In genomic region chr5:132134384-132134783, GRCh38 we compare ENCODE assay signal across 1 cellular context.
TF ChIP-seq lines count a peak whose summit lies in the region.

No MANE protein-coding gene starts in this region.

TF ChIP-seq in H1, 55 proteins besides CTCF, POLR2A, EP300 and RAD21:
- TF ChIP-seq ASH2L (IDR thresholded peaks at IDR 0.05; ENCODE audit: low read length) (no peak), SIX5 (IDR thresholded peaks at IDR 0.05; ENCODE audit: low read depth, low read length) (no peak), KDM1A (IDR thresholded peaks at IDR 0.05; ENCODE audit: borderline replicate concordance, low read length) (no peak), TAF7 (optimal IDR thresholded peaks at IDR 0.05; ENCODE audit: borderline replicate concordance, low read depth, low read length) (no peak), CTBP2 (IDR thresholded peaks at IDR 0.05; ENCODE audit: borderline replicate concordance, insufficient read depth, insufficient read length, low read length) (no peak), ZNF274 (IDR thresholded peaks at IDR 0.05; ENCODE audit: borderline replicate concordance, extremely low read depth, low read length) (no peak), SAP30 (IDR thresholded peaks at IDR 0.05; ENCODE audit: insufficient read depth, insufficient replicate concordance, low read length) (no peak), CEBPB (IDR thresholded peaks at IDR 0.05; ENCODE audit: low read depth, low read length) (no peak), ATF3 (IDR thresholded peaks at IDR 0.05; ENCODE audit: insufficient read depth, low read depth, low read length) (no peak), CHD7 (IDR thresholded peaks at IDR 0.05; ENCODE audit: insufficient replicate concordance, low read length) (no peak), RBBP5 (IDR thresholded peaks at IDR 0.05; ENCODE audit: borderline replicate concordance, low read depth, low read length) (no peak), EGR1 (IDR thresholded peaks at IDR 0.05; ENCODE audit: borderline replicate concordance, low read depth, low read length) (no peak), NRF1 (IDR thresholded peaks at IDR 0.05; ENCODE audit: low read depth, low read length) (no peak), RNF2 (IDR thresholded peaks at IDR 0.05; ENCODE audit: borderline replicate concordance, low read depth, low read length, missing control alignments, poor library complexity, severe bottlenecking) (no peak)
- TF ChIP-seq, protein P1, sequence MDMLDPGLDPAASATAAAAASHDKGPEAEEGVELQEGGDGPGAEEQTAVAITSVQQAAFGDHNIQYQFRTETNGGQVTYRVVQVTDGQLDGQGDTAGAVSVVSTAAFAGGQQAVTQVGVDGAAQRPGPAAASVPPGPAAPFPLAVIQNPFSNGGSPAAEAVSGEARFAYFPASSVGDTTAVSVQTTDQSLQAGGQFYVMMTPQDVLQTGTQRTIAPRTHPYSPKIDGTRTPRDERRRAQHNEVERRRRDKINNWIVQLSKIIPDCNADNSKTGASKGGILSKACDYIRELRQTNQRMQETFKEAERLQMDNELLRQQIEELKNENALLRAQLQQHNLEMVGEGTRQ (IDR thresholded peaks at IDR 0.05; ENCODE audit: low read length): no peak
